In genomic region chr13:45717324-45717723, GRCh38 we compare ENCODE assay signal across 11 cellular contexts.
"Had no signal": no experiment of that assay in that cellular context is flagged by ENCODE, and none has a peak within 500 bp of the region (broad histone marks: within the 10 kb centered on the region; RNA-seq: fewer than 3 reads in every experiment).

No MANE protein-coding gene starts in this region.

- DNase-seq: KG1, NCI-H1048, NCI-H1105, NCI-H1436, NCI-H2081, NCI-H2107, NCI-H226, NCI-H510A, NCI-H524 treated with DMSO at 0.1 percent for 48 hours, NCI-H774, T-cell had no signal
